In the genomic region with DNA sequence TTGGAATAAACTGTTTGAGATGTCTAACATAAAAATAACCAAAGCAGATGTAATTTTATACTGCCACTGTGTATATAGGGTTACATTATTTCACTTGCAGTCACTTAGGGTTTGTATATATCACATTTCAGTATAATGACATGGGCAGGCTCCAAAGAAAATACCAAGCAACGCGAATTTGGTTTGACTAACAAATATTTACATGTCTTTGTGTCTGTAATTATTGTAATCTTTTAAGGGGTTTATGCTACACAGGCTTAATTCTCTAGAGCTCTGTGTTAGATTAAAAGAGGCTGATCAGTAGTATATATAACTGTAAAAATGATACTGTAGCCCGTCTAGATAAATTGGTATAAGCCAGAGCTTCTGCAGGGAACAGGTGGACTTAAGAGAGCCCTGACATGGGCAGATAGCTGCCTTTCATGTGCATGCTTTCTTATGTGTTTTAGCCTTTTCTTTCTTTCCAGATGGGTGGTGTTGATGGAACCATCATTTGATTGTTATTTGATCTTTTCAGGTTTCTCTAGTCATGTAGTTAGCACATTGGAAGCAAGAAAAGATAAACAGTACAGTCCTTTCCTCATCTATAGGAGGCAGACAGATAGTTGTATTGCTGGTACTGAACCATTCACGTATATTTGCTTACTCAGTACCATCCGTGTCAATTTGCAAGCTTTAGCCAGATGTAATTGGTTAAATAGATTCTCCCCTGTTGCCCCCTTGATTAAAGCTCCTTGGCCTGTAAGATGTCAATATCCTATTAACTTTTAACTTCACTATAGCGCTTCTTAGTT, we compare ENCODE assay signal across 18 cellular contexts.
A peak's percentile ranks its signal among the peaks of the same experiment; 100 is the strongest.
DNase-seq lines count a peak whose midpoint lies in the region; ATAC-seq lines count a peak whose summit lies in the region.
"Had no signal": no experiment of that assay in that cellular context is flagged by ENCODE, and none has a peak within 500 bp of the region (broad histone marks: within the 10 kb centered on the region; RNA-seq: fewer than 3 reads in every experiment).

No MANE protein-coding gene starts in this region.

- H3K36me3 ChIP-seq in adipocyte (ENCODE audit: control insufficient read depth, insufficient read depth, low read length, severe bottlenecking): no peaks in the 10 kb centered on the region
- H3K36me3 ChIP-seq: pancreas, vagina, WERI-Rb-1 had no signal

- ATAC-seq in HG02642 (IDR thresholded peaks at IDR 0.05; ENCODE audit: poor library complexity, unreplicated experiment): no peak
- ATAC-seq: pancreas, Right ventricle myocardium inferior had no signal

- H3K9me3 ChIP-seq in adipocyte (ENCODE audit: control insufficient read depth, low read length): no peaks in the 10 kb centered on the region
- H3K9me3 ChIP-seq: pancreas, vagina had no signal

- H3K27me3 ChIP-seq in adipocyte (replicated peaks; ENCODE audit: control insufficient read depth, insufficient read depth, low read length): no peaks in the 10 kb centered on the region
- H3K27me3 ChIP-seq: hepatocyte, pancreas, vagina had no signal

- H3K4me3 ChIP-seq in adipocyte (ENCODE audit: low read length): no peak overlapping the region
- H3K4me3 ChIP-seq: hepatocyte, pancreas, vagina had no signal

- no peaks in the 10 kb centered on the region for H3K4me1 ChIP-seq in adipocyte (ENCODE audit: control insufficient read depth, insufficient read depth, low read length)
- H3K4me1 ChIP-seq: pancreas, vagina had no signal

- DNase-seq in COLO668 (lab: John Stamatoyannopoulos, UW; ENCODE audit: unreplicated experiment) (peak; percentile 14), HCEC 1CT (peak; percentile 55), NCI-H2171 (lab: John Stamatoyannopoulos, UW) (peak; percentile 31), adipocyte (ENCODE audit: low read depth) (peak; percentile 71), NOMO-1 treated with DMSO at 0.1 percent for 48 hours (lab: John Stamatoyannopoulos, UW; ENCODE audit: unreplicated experiment) (no peak), Ammon's horn (ENCODE audit: low spot score) (no peak)
- DNase-seq: activated CD4-positive, alpha-beta T cell treated with anti-CD3 and anti-CD28 coated beads, Interleukin-2, amount 50 U/mL, for 48 hours; activated naive CD4-positive, alpha-beta T cell treated with anti-CD3 and anti-CD28 coated beads, Interleukin-2, amount 10 ng/mL, durations not matched to agents 7 days and 5 days; GDM1; naive B cell; NCI-H1694 treated with DMSO at 0.1 percent for 48 hours; pancreas; stimulated activated CD4-positive, alpha-beta T cell treated with anti-CD3 and anti-CD28 coated beads, Interleukin-2, amount 100 ng/mL, for 48 hours; WERI-Rb-1 had no signal

- no peak overlapping the region for H3K9ac ChIP-seq in adipocyte (ENCODE audit: low read length)

Comparison
In these comparisons a context has a peak if more than half of its experiments do, and no peak if none do; other contexts are left out.
1. DNase-seq: peak in COLO668 (single experiment), HCEC 1CT (single experiment), NCI-H2171 (single experiment) and adipocyte (single experiment); none in NOMO-1 treated with DMSO at 0.1 percent for 48 hours (single experiment) and Ammon's horn (single experiment).